In genomic region chr10:29583674-29584073, GRCh38 we compare ENCODE assay signal across 17 cellular contexts. TPM values are rescaled to one million over a fixed set of nuclear protein-coding genes. Genes with fewer than 3 reads are reported as not detected.
DNase-seq lines count a peak whose midpoint lies in the region; ATAC-seq and TF ChIP-seq lines count a peak whose summit lies in the region.
"Had no signal": no experiment of that assay in that cellular context is flagged by ENCODE, and none has a peak within 500 bp of the region (broad histone marks: within the 10 kb centered on the region; RNA-seq: fewer than 3 reads in every experiment).

No MANE protein-coding gene starts in this region.

- peaks cover 21% of the 10 kb centered on the region for H3K9me1 ChIP-seq in IMR-90 (ENCODE audit: insufficient read depth, low read length)

- no peak overlapping the region for H3K18ac ChIP-seq in IMR-90 (ENCODE audit: low read depth, low read length)

- H3K4me1 ChIP-seq in Caco-2, result peaks cover 11% of the 10 kb centered on the region
- peaks cover 17% of the 10 kb centered on the region for H3K4me1 ChIP-seq in IMR-90 (ENCODE audit: control insufficient read depth, insufficient read depth, low read length)
- peaks cover 10% of the 10 kb centered on the region for H3K4me1 ChIP-seq in neural progenitor cell
- H3K4me1 ChIP-seq in upper lobe of left lung, result peaks cover 0 to 6% (median 0%) of the 10 kb centered on the region in 4 donors

- H4K20me1 ChIP-seq in IMR-90 (ENCODE audit: insufficient read depth, low read length), result peaks cover 13% of the 10 kb centered on the region; the same call in 1 of the 2 replicates
- H4K20me1 ChIP-seq in neural progenitor cell (ENCODE audit: low read depth), result peaks cover 48% of the 10 kb centered on the region

- CTCF ChIA-PET in Caco-2 (lab: Charles Lee) (no interaction called here), IMR-90 (lab: Yijun Ruan, JAX) (interaction anchor here (0.6 kb wide), 1 partner anchor 1594 kb away, joined by 5 read pairs; no protein-coding TSS in a partner anchor)

- BruUV-seq in Caco-2 (replicated peaks; lab: Mats Ljungman, UMichigan), result no TSS peak
- no TSS peak for BruUV-seq in IMR-90 (replicated peaks; lab: Mats Ljungman, UMichigan)

- no peaks in the 10 kb centered on the region for H3K79me2 ChIP-seq in neural progenitor cell (ENCODE audit: low read depth)

- H4K5ac ChIP-seq in IMR-90 (ENCODE audit: low read depth, low read length), result no peak overlapping the region

- H3K4me2 ChIP-seq in IMR-90 (ENCODE audit: low read depth, low read length), result no peak overlapping the region
- no peak overlapping the region for H3K4me2 ChIP-seq in neural progenitor cell

- peak overlapping the region; percentile 73; the same call in 1 of the 2 replicates for H3K23ac ChIP-seq in IMR-90 (ENCODE audit: low read depth, low read length)

- H2BK20ac ChIP-seq in IMR-90 (ENCODE audit: low read depth, low read length), result peak overlapping the region; percentile 92

- H3K36me3 ChIP-seq in Caco-2 (ENCODE audit: control insufficient read depth, insufficient read depth, low read length) (no peaks in the 10 kb centered on the region), IMR-90 (ENCODE audit: control insufficient read depth, insufficient read depth, low read length) (peaks cover 5% of the 10 kb centered on the region; the same call in 1 of the 2 replicates), neural progenitor cell (no peaks in the 10 kb centered on the region), upper lobe of left lung (peaks cover 0 to 3% (median 0%) of the 10 kb centered on the region in 4 donors)
- H3K36me3 ChIP-seq: vagina had no signal

- peak overlapping the region; percentile 92 for H2BK120ac ChIP-seq in IMR-90 (ENCODE audit: low read depth, low read length)

- ATAC-seq in IMR-90 (ENCODE audit: low read depth) (no peak), HG03196 (IDR thresholded peaks at IDR 0.05; ENCODE audit: unreplicated experiment) (no peak), upper lobe of left lung (ENCODE audit: low FRiP score in 2 of 2) (no peak)
- ATAC-seq: naive thymus-derived CD8-positive, alpha-beta T cell; right cardiac atrium had no signal

- H3K4ac ChIP-seq in IMR-90 (ENCODE audit: low read depth, low read length), result peak overlapping the region; percentile 82

- TF ChIP-seq POLR2A in IMR-90 (IDR thresholded peaks at IDR 0.05; ENCODE audit: low read depth, low read length), result no peak
- TF ChIP-seq POLR2A in upper lobe of left lung (IDR thresholded peaks at IDR 0.05), result no peak

- H2AFZ ChIP-seq in IMR-90 (replicated peaks; ENCODE audit: low read length, poor library complexity), result no peak overlapping the region
- no peak overlapping the region for H2AFZ ChIP-seq in neural progenitor cell (replicated peaks)

- H3K4me3 Mint-ChIP-seq in Caco-2 (ENCODE audit: unreplicated experiment) (no peak overlapping the region), neural progenitor cell (no peak overlapping the region)
- H3K4me3 Mint-ChIP-seq: activated T-cell treated with anti-CD3 and anti-CD28 coated beads, Interleukin-2, amount 50 U/mL, for 4 hours; naive thymus-derived CD8-positive, alpha-beta T cell had no signal

- H3K56ac ChIP-seq in IMR-90 (ENCODE audit: extremely low read depth, insufficient read depth, low read length), result no peak overlapping the region

- H3K27ac ChIP-seq in IMR-90 (ENCODE audit: insufficient read depth, low read length) (no peak overlapping the region), neural progenitor cell (no peak overlapping the region), upper lobe of left lung (no peak overlapping the region)
- H3K27ac ChIP-seq: vagina had no signal

- in situ Hi-C loops in IMR-90 (cut with MboI; ENCODE audit: low sequenced_read_pairs), result no loop called here

- H4K91ac ChIP-seq in IMR-90 (ENCODE audit: insufficient read depth, low read depth, low read length), result peak overlapping the region; percentile 39; the same call in 1 of the 2 replicates

- no CpG with 5 or more reads among the region's 9 CpGs for WGBS in IMR-90 (ENCODE audit: extremely low coverage in 2 of 2, insufficient read length in 1 of 2), 2 experiments
- 73 to 84% methylated on average over 7 to 9 of the region's 9 CpGs for WGBS in upper lobe of left lung, 2 donors

- H3K4me1 Mint-ChIP-seq in Caco-2 (ENCODE audit: low read depth, unreplicated experiment) (peaks cover 12% of the 10 kb centered on the region), neural progenitor cell (peaks cover 40% of the 10 kb centered on the region)
- H3K4me1 Mint-ChIP-seq: IgD-negative memory B cell had no signal

- intact Hi-C loops in Caco-2 (cut with micrococcal nuclease; ENCODE audit: unreplicated experiment), result no loop called here
- intact Hi-C loops in IMR-90 (cut with micrococcal nuclease), result no loop called here

- H2BK15ac ChIP-seq in IMR-90 (ENCODE audit: low read depth, low read length), result peak overlapping the region; percentile 50; the same call in 1 of the 3 replicates

- H3K79me1 ChIP-seq in IMR-90 (ENCODE audit: low read depth in 1 of 2, low read length in 2 of 2), result peaks cover 15 to 81% of the 10 kb centered on the region in 2 experiments; a peak in 3 of 4 replicates

- no peaks in the 10 kb centered on the region for H3K9me3 Mint-ChIP-seq in Caco-2 (ENCODE audit: unreplicated experiment)
- peaks cover 2% of the 10 kb centered on the region for H3K9me3 Mint-ChIP-seq in neural progenitor cell
- H3K9me3 Mint-ChIP-seq: activated T-cell treated with anti-CD3 and anti-CD28 coated beads, Interleukin-2, amount 50 U/mL, for 4 hours; IgD-negative memory B cell had no signal

- H3K9me3 ChIP-seq in Caco-2 (no peaks in the 10 kb centered on the region), IMR-90 (ENCODE audit: control insufficient read depth, insufficient read depth, low read length) (no peaks in the 10 kb centered on the region), neural progenitor cell (ENCODE audit: low read depth) (no peaks in the 10 kb centered on the region), upper lobe of left lung (no peaks in the 10 kb centered on the region)
- H3K9me3 ChIP-seq: vagina had no signal

- TF ChIP-seq CTCF in Caco-2 (IDR thresholded peaks at IDR 0.05; ENCODE audit: insufficient read depth in 1 of 2, low read depth in 1 of 2, low read length in 1 of 2, severe bottlenecking in 1 of 2, unreplicated experiment in 1 of 2), result no peak
- TF ChIP-seq CTCF in IMR-90 (conservative IDR thresholded peaks at IDR 0.05; ENCODE audit: low read depth, low read length), result no peak
- TF ChIP-seq CTCF in neural progenitor cell (IDR thresholded peaks at IDR 0.05), result no peak
- no peak for TF ChIP-seq CTCF in upper lobe of left lung (IDR thresholded peaks at IDR 0.05)

- H3K36me3 Mint-ChIP-seq in Caco-2 (ENCODE audit: insufficient read depth, unreplicated experiment) (peaks cover 40% of the 10 kb centered on the region), neural progenitor cell (peaks cover 7% of the 10 kb centered on the region)
- H3K36me3 Mint-ChIP-seq: IgD-negative memory B cell had no signal

- H3K14ac ChIP-seq in IMR-90 (replicated peaks; ENCODE audit: low read depth, low read length), result peak overlapping the region; percentile 52; the same call in 1 of the 2 replicates

- H3K4me3 ChIP-seq in Caco-2 (ENCODE audit: low read depth, low read length) (no peak overlapping the region), IMR-90 (ENCODE audit: insufficient read depth, low read depth, low read length) (no peak overlapping the region), neural progenitor cell (no peak overlapping the region), upper lobe of left lung (no peak overlapping the region)
- H3K4me3 ChIP-seq: vagina had no signal

- H3K9ac ChIP-seq in IMR-90 (ENCODE audit: low read depth, low read length) (no peak overlapping the region), neural progenitor cell (no peak overlapping the region)

- TF ChIP-seq RAD21 in IMR-90 (IDR thresholded peaks at IDR 0.05; ENCODE audit: low read length), result no peak

- no peak for TF ChIP-seq EP300 in upper lobe of left lung (IDR thresholded peaks at IDR 0.05)

- peak overlapping the region; percentile 91 for H2AK5ac ChIP-seq in IMR-90 (ENCODE audit: low read depth, low read length)

- H3K27me3 Mint-ChIP-seq in Caco-2 (ENCODE audit: insufficient read depth, unreplicated experiment), result no peaks in the 10 kb centered on the region
- H3K27me3 Mint-ChIP-seq in neural progenitor cell (ENCODE audit: insufficient read depth, low read depth), result peaks cover 10% of the 10 kb centered on the region
- H3K27me3 Mint-ChIP-seq: IgD-negative memory B cell; naive thymus-derived CD8-positive, alpha-beta T cell had no signal

- H3K27me3 ChIP-seq in Caco-2 (replicated peaks; ENCODE audit: control insufficient read depth, insufficient read depth, low read length), result no peaks in the 10 kb centered on the region
- no peaks in the 10 kb centered on the region for H3K27me3 ChIP-seq in IMR-90 (ENCODE audit: control insufficient read depth, insufficient read depth, low read length)
- no peaks in the 10 kb centered on the region for H3K27me3 ChIP-seq in neural progenitor cell
- no peaks in the 10 kb centered on the region for H3K27me3 ChIP-seq in upper lobe of left lung
- H3K27me3 ChIP-seq: vagina had no signal

- no peak overlapping the region for H2AK9ac ChIP-seq in IMR-90 (replicated peaks; ENCODE audit: low read depth, low read length, poor library complexity)

- H3K27ac Mint-ChIP-seq in Caco-2 (ENCODE audit: unreplicated experiment) (peak overlapping the region; percentile 31), neural progenitor cell (peak overlapping the region; percentile 18)
- H3K27ac Mint-ChIP-seq: IgD-negative memory B cell; naive thymus-derived CD8-positive, alpha-beta T cell had no signal

- dilution Hi-C loops in IMR-90 (cut with HindIII; ENCODE audit: low sequenced_read_pairs, unreplicated experiment), result no loop called here

- peaks cover 11% of the 10 kb centered on the region for H3F3A ChIP-seq in neural progenitor cell (ENCODE audit: low read depth)

- DNase-seq in Caco-2, result no peak
- peak; percentile 60 for DNase-seq in IMR-90
- DNase-seq in dermis blood vessel endothelial cell, result peak; percentile 54
- DNase-seq in neural progenitor cell (ENCODE audit: low spot score), result no peak
- no peak for DNase-seq in upper lobe of left lung
- DNase-seq in activated CD4-positive, alpha-beta T cell treated with anti-CD3 and anti-CD28 coated beads, Interleukin-2, amount 50 U/mL, for 4 hours, result no peak
- DNase-seq in KG1 (lab: John Stamatoyannopoulos, UW), result no peak
- DNase-seq: activated CD4-positive, alpha-beta T cell treated with anti-CD3 and anti-CD28 coated beads for 1 hour; activated T-cell treated with anti-CD3 and anti-CD28 coated beads, Interleukin-2, amount 50 U/mL, for 4 hours; erythroblast; naive thymus-derived CD8-positive, alpha-beta T cell; NCI-H1092 treated with DMSO at 0.1 percent for 48 hours; NCI-H82; right cardiac atrium had no signal

- H4K8ac ChIP-seq in IMR-90 (ENCODE audit: low read depth in 2 of 2, low read length in 2 of 2), result peak overlapping the region in 1 of 2 experiments; percentile 81; a peak in 2 of 4 replicates

- POLR2A ChIA-PET in Caco-2 (lab: Charles Lee) (no interaction called here), IMR-90 (lab: Charles Lee; ENCODE audit: unreplicated experiment) (no interaction called here)

- H2BK5ac ChIP-seq in IMR-90 (ENCODE audit: low read depth, low read length, poor library complexity, severe bottlenecking), result peak overlapping the region; percentile 91

RNA-seq across cellular contexts. Expression of gene SVIL, which starts 51.1 kb away (rescaled TPM):
- 54.4 and 70.1 TPM in 2 replicates for total RNA-seq in Caco-2 (2022)
- total RNA-seq in IMR-90 (2012; rRNA removed), result 11.5 and 13.6 TPM in 2 replicates
- 10.9 and 11.6 TPM in 2 replicates for polyA plus RNA-seq in IMR-90 (2012; rRNA removed)
- polyA plus RNA-seq in IMR-90 (2012; cell fraction: cytosol; rRNA removed), result 4.9 and 6.7 TPM in 2 replicates
- polyA plus RNA-seq in IMR-90 (2012; cell fraction: nucleus; rRNA removed; ENCODE audit: low replicate concordance), result 19.7 and 44.0 TPM in 2 replicates
- 80.8 and 98.9 TPM in 2 replicates for total RNA-seq in dermis blood vessel endothelial cell
- total RNA-seq in neural progenitor cell (ENCODE audit: low replicate concordance), result 21.6 and 25.1 TPM in 2 replicates
- 100 to 1,000 TPM in 4 of 6 donors, 10 to 100 TPM in 2; 65.5 to 137 (median 105) TPM for total RNA-seq in upper lobe of left lung

Comparison
In these comparisons a context has a peak if more than half of its experiments do, and no peak if none do; other contexts are left out.
1. DNase-seq: peak in IMR-90 (single experiment) and dermis blood vessel endothelial cell (single experiment); none in Caco-2 (0 of 2), neural progenitor cell (single experiment), upper lobe of left lung (0 of 2), activated CD4-positive, alpha-beta T cell treated with anti-CD3 and anti-CD28 coated beads, Interleukin-2, amount 50 U/mL, for 4 hours (0 of 2) and KG1 (single experiment).